1 cellular context compared by ENCODE assay signal in the genomic region with DNA sequence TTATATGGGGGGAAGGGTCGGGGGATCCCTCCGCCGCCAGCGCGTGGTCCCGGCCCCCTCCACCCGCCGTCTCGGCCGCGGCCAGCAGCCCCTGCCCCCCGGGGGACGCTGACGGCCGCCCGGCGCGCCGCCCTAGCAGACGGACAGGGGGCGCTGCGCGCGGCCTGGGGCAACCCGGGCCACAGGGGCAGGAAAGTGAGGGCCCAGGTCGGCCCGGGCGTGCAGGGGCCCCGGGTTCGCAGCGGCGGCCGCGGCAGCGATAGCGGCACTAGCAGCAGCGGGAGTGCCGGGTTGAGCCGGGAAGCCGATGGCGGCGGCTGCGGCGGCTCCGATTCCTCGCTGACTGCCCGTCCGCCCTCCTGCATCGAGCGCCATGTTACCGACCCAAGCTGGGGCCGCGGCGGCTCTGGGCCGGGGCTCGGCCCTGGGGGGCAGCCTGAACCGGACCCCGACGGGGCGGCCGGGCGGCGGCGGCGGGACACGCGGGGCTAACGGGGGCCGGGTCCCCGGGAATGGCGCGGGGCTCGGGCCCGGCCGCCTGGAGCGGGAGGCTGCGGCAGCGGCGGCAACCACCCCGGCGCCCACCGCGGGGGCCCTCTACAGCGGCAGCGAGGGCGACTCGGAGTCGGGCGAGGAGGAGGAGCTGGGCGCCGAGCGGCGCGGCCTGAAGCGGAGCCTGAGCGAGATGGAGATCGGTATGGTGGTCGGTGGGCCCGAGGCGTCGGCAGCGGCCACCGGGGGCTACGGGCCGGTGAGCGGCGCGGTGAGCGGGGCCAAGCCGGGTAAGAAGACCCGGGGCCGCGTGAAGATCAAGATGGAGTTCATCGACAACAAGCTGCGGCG.
TF ChIP-seq lines count a peak whose summit lies in the region.

No MANE protein-coding gene starts in this region.

TF ChIP-seq in K562, 482 proteins besides CTCF, POLR2A, EP300 and RAD21 (continued from another document and continues in another):
- TF ChIP-seq PHF20 (IDR thresholded peaks at IDR 0.05; ENCODE audit: partially characterized antibody) (no peak), TRIM28 (IDR thresholded peaks at IDR 0.05) (no peak), NR2F6 (CRISPR knock-in tag; IDR thresholded peaks at IDR 0.05) (no peak), PHF8 (IDR thresholded peaks at IDR 0.05; ENCODE audit: borderline replicate concordance, low read length) (peak; percentile 85; the same call in 1 of the 2 replicates), ZNF174 (CRISPR knock-in tag; IDR thresholded peaks at IDR 0.05) (no peak), MCM3 (IDR thresholded peaks at IDR 0.05) (no peak), ZSCAN32 (CRISPR knock-in tag; IDR thresholded peaks at IDR 0.05) (no peak), PHTF2 (CRISPR knock-in tag; IDR thresholded peaks at IDR 0.05) (no peak), ZNF717 (CRISPR knock-in tag; IDR thresholded peaks at IDR 0.05) (no peak), KHSRP (IDR thresholded peaks at IDR 0.05) (no peak), RBBP5 (IDR thresholded peaks at IDR 0.05; ENCODE audit: borderline replicate concordance, insufficient read depth, low read length, poor library complexity, severe bottlenecking) (no peak), HSF4 (CRISPR knock-in tag; IDR thresholded peaks at IDR 0.05; ENCODE audit: borderline replicate concordance) (0 out of 2 replicates have a peak, but pooled peaks have one; percentile 47), NFE2L1 (tag; IDR thresholded peaks at IDR 0.05; ENCODE audit: borderline replicate concordance, low read depth) (no peak), NR2C2 (CRISPR knock-in tag; IDR thresholded peaks at IDR 0.05) (no peak), NR2C2 (tag; IDR thresholded peaks at IDR 0.05) (peak; percentile 82), ESRRB (CRISPR knock-in tag; IDR thresholded peaks at IDR 0.05; ENCODE audit: borderline replicate concordance) (no peak), CBFA2T2 (conservative IDR thresholded peaks at IDR 0.05) (no peak), HMG20A (CRISPR knock-in tag; conservative IDR thresholded peaks at IDR 0.05) (no peak), SMAD4 (CRISPR knock-in tag; conservative IDR thresholded peaks at IDR 0.05) (peak; percentile 98), EGR1 (conservative IDR thresholded peaks at IDR 0.05) (peak; percentile 64), MEF2D (tag; conservative IDR thresholded peaks at IDR 0.05; ENCODE audit: low read depth) (no peak), NONO (IDR thresholded peaks at IDR 0.05; ENCODE audit: low read depth in 2 of 2, low read length in 1 of 2) (peak; percentile 83 to 94), ZNF121 (CRISPR knock-in tag; conservative IDR thresholded peaks at IDR 0.05) (no peak), TAF15 (IDR thresholded peaks at IDR 0.05; ENCODE audit: low read depth, low read length) (no peak), TCF7 (IDR thresholded peaks at IDR 0.05; ENCODE audit: borderline replicate concordance) (peak; percentile 66; the same call in 1 of the 2 replicates), SAP30 (IDR thresholded peaks at IDR 0.05; ENCODE audit: borderline replicate concordance, insufficient read depth, low read depth, low read length, poor library complexity, severe bottlenecking) (peak; percentile 61)
- TF ChIP-seq, protein P1, sequence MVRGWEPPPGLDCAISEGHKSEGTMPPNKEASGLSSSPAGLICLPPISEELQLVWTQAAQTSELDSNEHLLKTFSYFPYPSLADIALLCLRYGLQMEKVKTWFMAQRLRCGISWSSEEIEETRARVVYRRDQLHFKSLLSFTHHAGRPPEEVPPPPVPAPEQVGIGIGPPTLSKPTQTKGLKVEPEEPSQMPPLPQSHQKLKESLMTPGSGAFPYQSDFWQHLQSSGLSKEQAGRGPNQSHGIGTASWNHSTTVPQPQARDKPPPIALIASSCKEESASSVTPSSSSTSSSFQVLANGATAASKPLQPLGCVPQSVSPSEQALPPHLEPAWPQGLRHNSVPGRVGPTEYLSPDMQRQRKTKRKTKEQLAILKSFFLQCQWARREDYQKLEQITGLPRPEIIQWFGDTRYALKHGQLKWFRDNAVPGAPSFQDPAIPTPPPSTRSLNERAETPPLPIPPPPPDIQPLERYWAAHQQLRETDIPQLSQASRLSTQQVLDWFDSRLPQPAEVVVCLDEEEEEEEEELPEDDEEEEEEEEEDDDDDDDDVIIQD (CRISPR knock-in tag; IDR thresholded peaks at IDR 0.05): no peak
- TF ChIP-seq, protein P2, sequence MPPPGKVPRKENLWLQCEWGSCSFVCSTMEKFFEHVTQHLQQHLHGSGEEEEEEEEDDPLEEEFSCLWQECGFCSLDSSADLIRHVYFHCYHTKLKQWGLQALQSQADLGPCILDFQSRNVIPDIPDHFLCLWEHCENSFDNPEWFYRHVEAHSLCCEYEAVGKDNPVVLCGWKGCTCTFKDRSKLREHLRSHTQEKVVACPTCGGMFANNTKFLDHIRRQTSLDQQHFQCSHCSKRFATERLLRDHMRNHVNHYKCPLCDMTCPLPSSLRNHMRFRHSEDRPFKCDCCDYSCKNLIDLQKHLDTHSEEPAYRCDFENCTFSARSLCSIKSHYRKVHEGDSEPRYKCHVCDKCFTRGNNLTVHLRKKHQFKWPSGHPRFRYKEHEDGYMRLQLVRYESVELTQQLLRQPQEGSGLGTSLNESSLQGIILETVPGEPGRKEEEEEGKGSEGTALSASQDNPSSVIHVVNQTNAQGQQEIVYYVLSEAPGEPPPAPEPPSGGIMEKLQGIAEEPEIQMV (tag; conservative IDR thresholded peaks at IDR 0.05; ENCODE audit: low read depth): no peak
- TF ChIP-seq, protein P3, sequence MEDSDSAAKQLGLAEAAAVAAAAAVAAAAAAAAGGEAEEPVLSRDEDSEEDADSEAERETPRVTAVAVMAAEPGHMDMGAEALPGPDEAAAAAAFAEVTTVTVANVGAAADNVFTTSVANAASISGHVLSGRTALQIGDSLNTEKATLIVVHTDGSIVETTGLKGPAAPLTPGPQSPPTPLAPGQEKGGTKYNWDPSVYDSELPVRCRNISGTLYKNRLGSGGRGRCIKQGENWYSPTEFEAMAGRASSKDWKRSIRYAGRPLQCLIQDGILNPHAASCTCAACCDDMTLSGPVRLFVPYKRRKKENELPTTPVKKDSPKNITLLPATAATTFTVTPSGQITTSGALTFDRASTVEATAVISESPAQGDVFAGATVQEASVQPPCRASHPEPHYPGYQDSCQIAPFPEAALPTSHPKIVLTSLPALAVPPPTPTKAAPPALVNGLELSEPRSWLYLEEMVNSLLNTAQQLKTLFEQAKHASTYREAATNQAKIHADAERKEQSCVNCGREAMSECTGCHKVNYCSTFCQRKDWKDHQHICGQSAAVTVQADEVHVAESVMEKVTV (CRISPR knock-in tag; IDR thresholded peaks at IDR 0.05): no peak
- TF ChIP-seq, protein P4, sequence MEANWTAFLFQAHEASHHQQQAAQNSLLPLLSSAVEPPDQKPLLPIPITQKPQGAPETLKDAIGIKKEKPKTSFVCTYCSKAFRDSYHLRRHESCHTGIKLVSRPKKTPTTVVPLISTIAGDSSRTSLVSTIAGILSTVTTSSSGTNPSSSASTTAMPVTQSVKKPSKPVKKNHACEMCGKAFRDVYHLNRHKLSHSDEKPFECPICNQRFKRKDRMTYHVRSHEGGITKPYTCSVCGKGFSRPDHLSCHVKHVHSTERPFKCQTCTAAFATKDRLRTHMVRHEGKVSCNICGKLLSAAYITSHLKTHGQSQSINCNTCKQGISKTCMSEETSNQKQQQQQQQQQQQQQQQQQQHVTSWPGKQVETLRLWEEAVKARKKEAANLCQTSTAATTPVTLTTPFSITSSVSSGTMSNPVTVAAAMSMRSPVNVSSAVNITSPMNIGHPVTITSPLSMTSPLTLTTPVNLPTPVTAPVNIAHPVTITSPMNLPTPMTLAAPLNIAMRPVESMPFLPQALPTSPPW (CRISPR knock-in tag; IDR thresholded peaks at IDR 0.05): peak; percentile 97
- TF ChIP-seq, protein P5, sequence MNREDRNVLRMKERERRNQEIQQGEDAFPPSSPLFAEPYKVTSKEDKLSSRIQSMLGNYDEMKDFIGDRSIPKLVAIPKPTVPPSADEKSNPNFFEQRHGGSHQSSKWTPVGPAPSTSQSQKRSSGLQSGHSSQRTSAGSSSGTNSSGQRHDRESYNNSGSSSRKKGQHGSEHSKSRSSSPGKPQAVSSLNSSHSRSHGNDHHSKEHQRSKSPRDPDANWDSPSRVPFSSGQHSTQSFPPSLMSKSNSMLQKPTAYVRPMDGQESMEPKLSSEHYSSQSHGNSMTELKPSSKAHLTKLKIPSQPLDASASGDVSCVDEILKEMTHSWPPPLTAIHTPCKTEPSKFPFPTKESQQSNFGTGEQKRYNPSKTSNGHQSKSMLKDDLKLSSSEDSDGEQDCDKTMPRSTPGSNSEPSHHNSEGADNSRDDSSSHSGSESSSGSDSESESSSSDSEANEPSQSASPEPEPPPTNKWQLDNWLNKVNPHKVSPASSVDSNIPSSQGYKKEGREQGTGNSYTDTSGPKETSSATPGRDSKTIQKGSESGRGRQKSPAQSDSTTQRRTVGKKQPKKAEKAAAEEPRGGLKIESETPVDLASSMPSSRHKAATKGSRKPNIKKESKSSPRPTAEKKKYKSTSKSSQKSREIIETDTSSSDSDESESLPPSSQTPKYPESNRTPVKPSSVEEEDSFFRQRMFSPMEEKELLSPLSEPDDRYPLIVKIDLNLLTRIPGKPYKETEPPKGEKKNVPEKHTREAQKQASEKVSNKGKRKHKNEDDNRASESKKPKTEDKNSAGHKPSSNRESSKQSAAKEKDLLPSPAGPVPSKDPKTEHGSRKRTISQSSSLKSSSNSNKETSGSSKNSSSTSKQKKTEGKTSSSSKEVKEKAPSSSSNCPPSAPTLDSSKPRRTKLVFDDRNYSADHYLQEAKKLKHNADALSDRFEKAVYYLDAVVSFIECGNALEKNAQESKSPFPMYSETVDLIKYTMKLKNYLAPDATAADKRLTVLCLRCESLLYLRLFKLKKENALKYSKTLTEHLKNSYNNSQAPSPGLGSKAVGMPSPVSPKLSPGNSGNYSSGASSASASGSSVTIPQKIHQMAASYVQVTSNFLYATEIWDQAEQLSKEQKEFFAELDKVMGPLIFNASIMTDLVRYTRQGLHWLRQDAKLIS (CRISPR knock-in tag; IDR thresholded peaks at IDR 0.05): peak; percentile 92; the same call in 1 of the 2 replicates
- TF ChIP-seq, protein P6, sequence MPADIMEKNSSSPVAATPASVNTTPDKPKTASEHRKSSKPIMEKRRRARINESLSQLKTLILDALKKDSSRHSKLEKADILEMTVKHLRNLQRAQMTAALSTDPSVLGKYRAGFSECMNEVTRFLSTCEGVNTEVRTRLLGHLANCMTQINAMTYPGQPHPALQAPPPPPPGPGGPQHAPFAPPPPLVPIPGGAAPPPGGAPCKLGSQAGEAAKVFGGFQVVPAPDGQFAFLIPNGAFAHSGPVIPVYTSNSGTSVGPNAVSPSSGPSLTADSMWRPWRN (IDR thresholded peaks at IDR 0.05; ENCODE audit: low read depth): no peak
- TF ChIP-seq, protein P7, sequence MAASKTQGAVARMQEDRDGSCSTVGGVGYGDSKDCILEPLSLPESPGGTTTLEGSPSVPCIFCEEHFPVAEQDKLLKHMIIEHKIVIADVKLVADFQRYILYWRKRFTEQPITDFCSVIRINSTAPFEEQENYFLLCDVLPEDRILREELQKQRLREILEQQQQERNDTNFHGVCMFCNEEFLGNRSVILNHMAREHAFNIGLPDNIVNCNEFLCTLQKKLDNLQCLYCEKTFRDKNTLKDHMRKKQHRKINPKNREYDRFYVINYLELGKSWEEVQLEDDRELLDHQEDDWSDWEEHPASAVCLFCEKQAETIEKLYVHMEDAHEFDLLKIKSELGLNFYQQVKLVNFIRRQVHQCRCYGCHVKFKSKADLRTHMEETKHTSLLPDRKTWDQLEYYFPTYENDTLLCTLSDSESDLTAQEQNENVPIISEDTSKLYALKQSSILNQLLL (CRISPR knock-in tag; IDR thresholded peaks at IDR 0.05; ENCODE audit: borderline replicate concordance): no peak
- TF ChIP-seq, protein P8, sequence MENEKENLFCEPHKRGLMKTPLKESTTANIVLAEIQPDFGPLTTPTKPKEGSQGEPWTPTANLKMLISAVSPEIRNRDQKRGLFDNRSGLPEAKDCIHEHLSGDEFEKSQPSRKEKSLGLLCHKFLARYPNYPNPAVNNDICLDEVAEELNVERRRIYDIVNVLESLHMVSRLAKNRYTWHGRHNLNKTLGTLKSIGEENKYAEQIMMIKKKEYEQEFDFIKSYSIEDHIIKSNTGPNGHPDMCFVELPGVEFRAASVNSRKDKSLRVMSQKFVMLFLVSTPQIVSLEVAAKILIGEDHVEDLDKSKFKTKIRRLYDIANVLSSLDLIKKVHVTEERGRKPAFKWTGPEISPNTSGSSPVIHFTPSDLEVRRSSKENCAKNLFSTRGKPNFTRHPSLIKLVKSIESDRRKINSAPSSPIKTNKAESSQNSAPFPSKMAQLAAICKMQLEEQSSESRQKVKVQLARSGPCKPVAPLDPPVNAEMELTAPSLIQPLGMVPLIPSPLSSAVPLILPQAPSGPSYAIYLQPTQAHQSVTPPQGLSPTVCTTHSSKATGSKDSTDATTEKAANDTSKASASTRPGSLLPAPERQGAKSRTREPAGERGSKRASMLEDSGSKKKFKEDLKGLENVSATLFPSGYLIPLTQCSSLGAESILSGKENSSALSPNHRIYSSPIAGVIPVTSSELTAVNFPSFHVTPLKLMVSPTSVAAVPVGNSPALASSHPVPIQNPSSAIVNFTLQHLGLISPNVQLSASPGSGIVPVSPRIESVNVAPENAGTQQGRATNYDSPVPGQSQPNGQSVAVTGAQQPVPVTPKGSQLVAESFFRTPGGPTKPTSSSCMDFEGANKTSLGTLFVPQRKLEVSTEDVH (IDR thresholded peaks at IDR 0.05; ENCODE audit: low read depth, partially characterized antibody): no peak
- TF ChIP-seq, protein P9, sequence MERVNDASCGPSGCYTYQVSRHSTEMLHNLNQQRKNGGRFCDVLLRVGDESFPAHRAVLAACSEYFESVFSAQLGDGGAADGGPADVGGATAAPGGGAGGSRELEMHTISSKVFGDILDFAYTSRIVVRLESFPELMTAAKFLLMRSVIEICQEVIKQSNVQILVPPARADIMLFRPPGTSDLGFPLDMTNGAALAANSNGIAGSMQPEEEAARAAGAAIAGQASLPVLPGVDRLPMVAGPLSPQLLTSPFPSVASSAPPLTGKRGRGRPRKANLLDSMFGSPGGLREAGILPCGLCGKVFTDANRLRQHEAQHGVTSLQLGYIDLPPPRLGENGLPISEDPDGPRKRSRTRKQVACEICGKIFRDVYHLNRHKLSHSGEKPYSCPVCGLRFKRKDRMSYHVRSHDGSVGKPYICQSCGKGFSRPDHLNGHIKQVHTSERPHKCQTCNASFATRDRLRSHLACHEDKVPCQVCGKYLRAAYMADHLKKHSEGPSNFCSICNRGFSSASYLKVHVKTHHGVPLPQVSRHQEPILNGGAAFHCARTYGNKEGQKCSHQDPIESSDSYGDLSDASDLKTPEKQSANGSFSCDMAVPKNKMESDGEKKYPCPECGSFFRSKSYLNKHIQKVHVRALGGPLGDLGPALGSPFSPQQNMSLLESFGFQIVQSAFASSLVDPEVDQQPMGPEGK (CRISPR knock-in tag; IDR thresholded peaks at IDR 0.05; ENCODE audit: borderline replicate concordance): no peak
